ENCODE assay signal across 8 cellular contexts in the genomic region with DNA sequence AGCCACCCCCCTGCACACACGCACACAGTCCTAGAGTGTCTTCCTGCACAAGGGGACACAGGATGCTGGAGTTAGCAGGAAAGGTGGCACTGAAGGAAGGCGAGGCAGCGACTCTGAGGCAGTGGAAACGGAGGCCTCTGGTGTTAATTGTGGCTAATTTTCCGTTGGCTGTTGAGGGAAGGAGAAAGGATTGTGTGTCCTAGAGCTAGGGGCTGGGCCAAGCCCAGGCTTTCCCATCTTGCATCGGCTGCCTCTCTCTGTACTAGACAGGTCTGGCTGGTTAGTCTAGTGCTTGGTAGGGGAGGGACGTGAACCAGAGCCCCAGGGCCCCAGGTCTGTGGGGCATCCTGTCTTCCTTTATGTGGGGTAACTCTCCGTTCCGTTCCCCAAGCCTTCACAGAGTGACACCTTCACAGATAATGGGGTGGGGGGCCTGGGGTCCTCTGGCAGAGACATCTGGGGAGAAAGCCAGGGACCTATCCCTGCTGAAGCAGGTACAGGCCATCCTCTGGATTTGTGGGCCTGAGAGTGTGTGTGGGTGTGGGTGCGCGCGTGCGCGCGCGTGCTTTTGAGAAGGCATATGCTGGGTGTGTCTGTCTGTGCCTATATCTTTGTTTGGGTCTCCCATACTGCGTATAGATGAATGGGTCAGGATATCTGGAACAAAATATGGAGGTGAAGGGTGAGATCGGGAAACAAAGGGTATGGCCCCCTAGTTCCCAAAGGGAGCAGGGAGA. TPM values are rescaled to one million over a fixed set of nuclear protein-coding genes. Genes with fewer than 3 reads are reported as not detected.
DNase-seq lines count a peak whose midpoint lies in the region; ATAC-seq lines count a peak whose summit lies in the region.

A gene (plus strand): TSS at position 606 of the 737 bp plus-strand sequence. CDS start 212 bp downstream, outside the sequence.

- H3K9me3 Mint-ChIP-seq in activated T-helper 17 cell treated with anti-CD3 and anti-CD28 coated beads, Interleukin-2, amount 50 U/mL, for 72 hours: no peaks in the 10 kb centered on the region

- no peaks in the 10 kb centered on the region for H3K27me3 ChIP-seq in trophoblast cell (ENCODE audit: insufficient read depth, low read length)

- peak within 1 kb of the TSS; percentile 94 for H3K4me2 ChIP-seq in trophoblast cell (ENCODE audit: low read length)

- H3K4me3 Mint-ChIP-seq in activated T-helper 17 cell treated with anti-CD3 and anti-CD28 coated beads, Interleukin-2, amount 50 U/mL, for 72 hours: no peak within 1 kb of the TSS

- H3K18ac ChIP-seq in trophoblast cell (ENCODE audit: low read length): peak within 1 kb of the TSS; percentile 98

- peak within 1 kb of the TSS; percentile 85 for H2AFZ ChIP-seq in trophoblast cell (ENCODE audit: insufficient read depth, low read length, poor library complexity)

- peaks cover 11% of the 10 kb centered on the region for H3K36me3 Mint-ChIP-seq in activated T-helper 17 cell treated with anti-CD3 and anti-CD28 coated beads, Interleukin-2, amount 50 U/mL, for 72 hours (ENCODE audit: low read depth)

- peaks cover 37% of the 10 kb centered on the region for H3K79me1 ChIP-seq in trophoblast cell (ENCODE audit: low read length)

- no peak within 1 kb of the TSS for H3K27ac Mint-ChIP-seq in activated T-helper 17 cell treated with anti-CD3 and anti-CD28 coated beads, Interleukin-2, amount 50 U/mL, for 72 hours

- no peak within 1 kb of the TSS for H3K23ac ChIP-seq in trophoblast cell (ENCODE audit: low read length)

- peak within 1 kb of the TSS; percentile 100 for H4K91ac ChIP-seq in trophoblast cell (ENCODE audit: low read depth, low read length)

- peak; percentile 53 for ATAC-seq in activated T-helper 17 cell treated with anti-CD3 and anti-CD28 coated beads, Interleukin-2, amount 50 U/mL, for 72 hours (replicated peaks)
- ATAC-seq in GM18873 (IDR thresholded peaks at IDR 0.05; ENCODE audit: low FRiP score, unreplicated experiment) (no peak), GM19351 (IDR thresholded peaks at IDR 0.05; ENCODE audit: unreplicated experiment) (no peak)

- H2AK5ac ChIP-seq in trophoblast cell (ENCODE audit: low read length): peak within 1 kb of the TSS; percentile 71

- H3K4me3 ChIP-seq in trophoblast cell (ENCODE audit: low read depth, low read length): peak within 1 kb of the TSS; percentile 70

- peak within 1 kb of the TSS; percentile 93 for H3K27ac ChIP-seq in trophoblast cell (ENCODE audit: low read depth, low read length)

- DNase-seq in DMS53 treated with DMSO at 0.1 percent for 48 hours (lab: John Stamatoyannopoulos, UW; ENCODE audit: unreplicated experiment): peak; percentile 82
- peak; percentile 77 for DNase-seq in NCI-H510A treated with DMSO at 0.1 percent for 48 hours (lab: John Stamatoyannopoulos, UW)
- DNase-seq in glomerular endothelial cell (ENCODE audit: extremely low read depth, low read depth, low spot score): no peak
- peak; percentile 78 to 87 for DNase-seq in trophoblast cell
- DNase-seq in globus pallidus (ENCODE audit: low spot score): no peak

- peak within 1 kb of the TSS; percentile 91 for H3K14ac ChIP-seq in trophoblast cell (ENCODE audit: low read length)

- H2BK12ac ChIP-seq in trophoblast cell (ENCODE audit: low read length): peak within 1 kb of the TSS; percentile 94

- peaks cover 22 to 25% of the 10 kb centered on the region in 2 experiments for H3K4me1 ChIP-seq in trophoblast cell (ENCODE audit: control insufficient read depth in 1 of 2, insufficient read depth in 2 of 2, low read length in 2 of 2)

- H3K9ac ChIP-seq in trophoblast cell (ENCODE audit: low read length): peak within 1 kb of the TSS; percentile 73

- peaks cover 17% of the 10 kb centered on the region for H3K79me2 ChIP-seq in trophoblast cell (ENCODE audit: control insufficient read depth, insufficient read depth, low read length, poor library complexity)

- no CpG with 5 or more reads among the region's 18 CpGs for WGBS in trophoblast cell (ENCODE audit: extremely low coverage, insufficient coverage, insufficient read length)

- H3K4me1 Mint-ChIP-seq in activated T-helper 17 cell treated with anti-CD3 and anti-CD28 coated beads, Interleukin-2, amount 50 U/mL, for 72 hours: peaks cover 10% of the 10 kb centered on the region

- peak within 1 kb of the TSS; percentile 75 for H3K4ac ChIP-seq in trophoblast cell (ENCODE audit: low read depth, low read length)

- H3K9me3 ChIP-seq in trophoblast cell (ENCODE audit: insufficient read depth, low read depth, low read length): no peaks in the 10 kb centered on the region

- peak within 1 kb of the TSS; percentile 75 for H4K12ac ChIP-seq in trophoblast cell (ENCODE audit: low read depth, low read length)

- H3K36me3 ChIP-seq in trophoblast cell (ENCODE audit: control insufficient read depth in 1 of 2, insufficient read depth in 2 of 2, low read length in 2 of 2): peaks cover 14 to 18% of the 10 kb centered on the region in 2 experiments

- H2BK120ac ChIP-seq in trophoblast cell (ENCODE audit: insufficient read depth, low read length, poor library complexity): peak within 1 kb of the TSS; percentile 97

- H3K27me3 Mint-ChIP-seq in activated T-helper 17 cell treated with anti-CD3 and anti-CD28 coated beads, Interleukin-2, amount 50 U/mL, for 72 hours: no peaks in the 10 kb centered on the region

- H2BK5ac ChIP-seq in trophoblast cell (ENCODE audit: low read depth, low read length, poor library complexity): peak within 1 kb of the TSS; percentile 99

- peak within 1 kb of the TSS; percentile 91 for H4K8ac ChIP-seq in trophoblast cell (ENCODE audit: low read depth, low read length)

RNA-seq across cellular contexts. Expression of the gene that starts here (rescaled TPM):
- total RNA-seq in activated T-helper 17 cell treated with anti-CD3 and anti-CD28 coated beads, Interleukin-2, amount 50 U/mL, for 72 hours: 100 to 1,000 TPM; 154 to 217 TPM
- total RNA-seq in glomerular endothelial cell: 66.5 and 142 TPM in 2 replicates
- 38.1 and 38.8 TPM in 2 replicates for polyA plus RNA-seq in trophoblast cell (2013)

Comparison
In these comparisons a context has a peak if more than half of its experiments do, and no peak if none do; other contexts are left out.
1. DNase-seq: peak in DMS53 treated with DMSO at 0.1 percent for 48 hours (single experiment), NCI-H510A treated with DMSO at 0.1 percent for 48 hours (single experiment) and trophoblast cell (2 of 2); none in glomerular endothelial cell (single experiment) and globus pallidus (single experiment).